In the genomic region with DNA sequence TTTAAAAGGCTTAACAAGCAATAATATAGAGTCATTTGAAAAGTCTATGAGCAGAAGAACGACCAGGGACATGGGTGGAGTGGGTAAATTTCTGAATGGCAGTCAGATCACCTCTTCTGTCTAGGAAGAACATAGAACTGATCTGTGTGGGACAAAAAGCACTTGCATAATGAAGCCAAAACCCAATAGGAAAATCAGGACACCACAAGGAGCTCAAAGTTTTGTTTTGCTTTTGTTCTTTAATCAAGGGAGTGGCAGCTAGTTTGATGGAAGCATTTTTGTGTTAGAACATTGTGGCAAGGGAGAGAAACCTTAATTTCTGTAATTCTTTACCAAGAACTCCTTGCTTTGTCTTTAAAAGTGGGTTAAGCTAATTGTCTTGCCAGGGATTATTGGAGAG, we compare ENCODE assay signal across 19 cellular contexts.
A peak's percentile ranks its signal among the peaks of the same experiment; 100 is the strongest.
DNase-seq lines count a peak whose midpoint lies in the region; FAIRE-seq and TF ChIP-seq lines count a peak whose summit lies in the region.
"Had no signal": no experiment of that assay in that cellular context is flagged by ENCODE, and none has a peak within 500 bp of the region (broad histone marks: within the 10 kb centered on the region; RNA-seq: fewer than 3 reads in every experiment).

No MANE protein-coding gene starts in this region.

- no peak overlapping the region for H3K4me3 Mint-ChIP-seq in activated CD4-positive, alpha-beta T cell treated with anti-CD3 and anti-CD28 coated beads, Interleukin-2, amount 10 ng/mL, durations not matched to agents 24 days and 14 days
- H3K4me3 Mint-ChIP-seq: CD8-positive, alpha-beta T cell; naive B cell; stimulated activated effector memory CD8-positive, alpha-beta T cell treated with anti-CD3 and anti-CD28 coated beads, Interleukin-12 subunit alpha, Interleukin-12 subunit beta, amount 100 ng/mL, for 72 hours had no signal

- no peak overlapping the region for H3K9ac ChIP-seq in colonic mucosa (ENCODE audit: low read depth in 2 of 2, low read length in 2 of 2)
- H3K9ac ChIP-seq in muscle layer of colon (ENCODE audit: low read length), result no peak overlapping the region
- H3K9ac ChIP-seq in smooth muscle cell (ENCODE audit: low read depth), result peak overlapping the region; percentile 79

- H3F3A ChIP-seq in smooth muscle cell (ENCODE audit: low read depth), result peaks cover 12% of the 10 kb centered on the region

- no peaks in the 10 kb centered on the region for H3K27me3 ChIP-seq in colonic mucosa
- H3K27me3 ChIP-seq in muscle layer of colon (ENCODE audit: control insufficient read depth in 1 of 2, insufficient read depth in 2 of 2, low read length in 2 of 2), result no peaks in the 10 kb centered on the region
- no peaks in the 10 kb centered on the region for H3K27me3 ChIP-seq in smooth muscle cell (ENCODE audit: low read depth)
- H3K27me3 ChIP-seq: foreskin keratinocyte, upper lobe of left lung had no signal

- TF ChIP-seq CTCF in colonic mucosa (IDR thresholded peaks at IDR 0.05) (no peak), smooth muscle cell (IDR thresholded peaks at IDR 0.05; ENCODE audit: borderline replicate concordance, insufficient read depth, poor library complexity, severe bottlenecking) (no peak)

- H3K4me1 ChIP-seq in colonic mucosa, result no peaks in the 10 kb centered on the region
- peaks cover 23% of the 10 kb centered on the region for H3K4me1 ChIP-seq in muscle layer of colon (ENCODE audit: insufficient read depth, low read length)
- peaks cover 22% of the 10 kb centered on the region for H3K4me1 ChIP-seq in smooth muscle cell (ENCODE audit: low read depth)
- H3K4me1 ChIP-seq: foreskin keratinocyte, upper lobe of left lung had no signal

- no peaks in the 10 kb centered on the region for H3K36me3 Mint-ChIP-seq in activated CD4-positive, alpha-beta T cell treated with anti-CD3 and anti-CD28 coated beads, Interleukin-2, amount 10 ng/mL, durations not matched to agents 24 days and 14 days (ENCODE audit: low read depth)
- H3K36me3 Mint-ChIP-seq: CD8-positive, alpha-beta T cell; naive B cell; stimulated activated effector memory CD8-positive, alpha-beta T cell treated with anti-CD3 and anti-CD28 coated beads, Interleukin-12 subunit alpha, Interleukin-12 subunit beta, amount 100 ng/mL, for 72 hours had no signal

- peak; percentile 5 for FAIRE-seq in GM18507 (lab: Jason Lieb, UNC)

- DNase-seq in GM18507 (ENCODE audit: extremely low spot score, insufficient read length, low read depth) (no peak), colonic mucosa (no peak), smooth muscle cell (lab: John Stamatoyannopoulos, UW; ENCODE audit: unreplicated experiment) (no peak), T-helper 9 cell (no peak), COLO829 (ENCODE audit: low spot score) (no peak)
- DNase-seq in activated CD4-positive, alpha-beta T cell treated with anti-CD3 and anti-CD28 coated beads, Interleukin-2, amount 10 ng/mL, durations not matched to agents 24 days and 14 days, result no peak
- DNase-seq in activated CD8-positive, alpha-beta memory T cell treated with anti-CD3 and anti-CD28 coated beads, Interleukin-2, amount 50 U/mL, for 48 hours, result no peak
- DNase-seq: amygdala; CD8-positive, alpha-beta T cell; DMS79; foreskin keratinocyte; naive B cell; NCI-H146; PC-9; stimulated activated CD4-positive, alpha-beta T cell treated with anti-CD3 and anti-CD28 coated beads, Interleukin-15, amount 100 ng/mL, for 24 hours; upper lobe of left lung had no signal

- H4K20me1 ChIP-seq in smooth muscle cell (ENCODE audit: low read depth), result no peaks in the 10 kb centered on the region

- peak overlapping the region; percentile 80 for H3K4me2 ChIP-seq in smooth muscle cell
- H3K4me2 ChIP-seq: PC-9 had no signal

- intact Hi-C loops in colonic mucosa (cut with DNase I), result no loop called here
- intact Hi-C loops in activated CD4-positive, alpha-beta T cell treated with anti-CD3 and anti-CD28 coated beads, Interleukin-2, amount 10 ng/mL, durations not matched to agents 24 days and 14 days (cut with micrococcal nuclease), result no loop called here

- no peaks in the 10 kb centered on the region for H3K9me3 Mint-ChIP-seq in activated CD4-positive, alpha-beta T cell treated with anti-CD3 and anti-CD28 coated beads, Interleukin-2, amount 10 ng/mL, durations not matched to agents 24 days and 14 days
- H3K9me3 Mint-ChIP-seq: CD8-positive, alpha-beta T cell; stimulated activated effector memory CD8-positive, alpha-beta T cell treated with anti-CD3 and anti-CD28 coated beads, Interleukin-12 subunit alpha, Interleukin-12 subunit beta, amount 100 ng/mL, for 72 hours had no signal

- H3K27ac ChIP-seq in colonic mucosa, result peak overlapping the region; percentile 29
- peak overlapping the region; percentile 72 for H3K27ac ChIP-seq in muscle layer of colon (ENCODE audit: low read depth, low read length)
- peak overlapping the region; percentile 96 for H3K27ac ChIP-seq in smooth muscle cell (ENCODE audit: low read depth)
- H3K27ac ChIP-seq: foreskin keratinocyte, PC-9, upper lobe of left lung had no signal

- peaks cover 14% of the 10 kb centered on the region for H3K27me3 Mint-ChIP-seq in activated CD4-positive, alpha-beta T cell treated with anti-CD3 and anti-CD28 coated beads, Interleukin-2, amount 10 ng/mL, durations not matched to agents 24 days and 14 days
- H3K27me3 Mint-ChIP-seq: progenitor cell of endocrine pancreas had no signal

- peak overlapping the region; percentile 57 for H2AFZ ChIP-seq in smooth muscle cell (ENCODE audit: low read depth)
- H2AFZ ChIP-seq: PC-9 had no signal

- H3K9me3 ChIP-seq in colonic mucosa (no peaks in the 10 kb centered on the region), muscle layer of colon (ENCODE audit: low read length) (no peaks in the 10 kb centered on the region), smooth muscle cell (replicated peaks; ENCODE audit: low read depth) (no peaks in the 10 kb centered on the region)
- H3K9me3 ChIP-seq: upper lobe of left lung had no signal

- no peak overlapping the region for H3K27ac Mint-ChIP-seq in activated CD4-positive, alpha-beta T cell treated with anti-CD3 and anti-CD28 coated beads, Interleukin-2, amount 10 ng/mL, durations not matched to agents 24 days and 14 days
- H3K27ac Mint-ChIP-seq: CD8-positive, alpha-beta T cell; naive B cell; progenitor cell of endocrine pancreas; stimulated activated effector memory CD8-positive, alpha-beta T cell treated with anti-CD3 and anti-CD28 coated beads, Interleukin-12 subunit alpha, Interleukin-12 subunit beta, amount 100 ng/mL, for 72 hours had no signal

- no peaks in the 10 kb centered on the region for H3K36me3 ChIP-seq in colonic mucosa
- no peaks in the 10 kb centered on the region for H3K36me3 ChIP-seq in muscle layer of colon (ENCODE audit: insufficient read depth, low read length)
- H3K36me3 ChIP-seq in smooth muscle cell (ENCODE audit: low read depth), result no peaks in the 10 kb centered on the region
- H3K36me3 ChIP-seq: upper lobe of left lung had no signal

- no peaks in the 10 kb centered on the region for H3K79me2 ChIP-seq in smooth muscle cell (ENCODE audit: low read depth)

- H3K4me1 Mint-ChIP-seq in activated CD4-positive, alpha-beta T cell treated with anti-CD3 and anti-CD28 coated beads, Interleukin-2, amount 10 ng/mL, durations not matched to agents 24 days and 14 days, result no peaks in the 10 kb centered on the region
- H3K4me1 Mint-ChIP-seq: naive B cell; stimulated activated effector memory CD8-positive, alpha-beta T cell treated with anti-CD3 and anti-CD28 coated beads, Interleukin-12 subunit alpha, Interleukin-12 subunit beta, amount 100 ng/mL, for 72 hours had no signal

- 48% methylated on average over 1 of the region's 1 CpG for WGBS in smooth muscle cell (ENCODE audit: low lambda C conversion rate)

- H3K4me3 ChIP-seq in colonic mucosa (no peak overlapping the region), muscle layer of colon (ENCODE audit: low read depth in 1 of 2, low read length in 2 of 2) (no peak overlapping the region), smooth muscle cell (no peak overlapping the region)
- H3K4me3 ChIP-seq: PC-9, upper lobe of left lung had no signal

Comparison
In these comparisons a context has a peak if more than half of its experiments do, and no peak if none do; other contexts are left out.
1. H3K27ac ChIP-seq: peak in every context shown above with its lines; median percentile 96 in smooth muscle cell; 72 in muscle layer of colon; 29 in colonic mucosa.